In the genomic region with DNA sequence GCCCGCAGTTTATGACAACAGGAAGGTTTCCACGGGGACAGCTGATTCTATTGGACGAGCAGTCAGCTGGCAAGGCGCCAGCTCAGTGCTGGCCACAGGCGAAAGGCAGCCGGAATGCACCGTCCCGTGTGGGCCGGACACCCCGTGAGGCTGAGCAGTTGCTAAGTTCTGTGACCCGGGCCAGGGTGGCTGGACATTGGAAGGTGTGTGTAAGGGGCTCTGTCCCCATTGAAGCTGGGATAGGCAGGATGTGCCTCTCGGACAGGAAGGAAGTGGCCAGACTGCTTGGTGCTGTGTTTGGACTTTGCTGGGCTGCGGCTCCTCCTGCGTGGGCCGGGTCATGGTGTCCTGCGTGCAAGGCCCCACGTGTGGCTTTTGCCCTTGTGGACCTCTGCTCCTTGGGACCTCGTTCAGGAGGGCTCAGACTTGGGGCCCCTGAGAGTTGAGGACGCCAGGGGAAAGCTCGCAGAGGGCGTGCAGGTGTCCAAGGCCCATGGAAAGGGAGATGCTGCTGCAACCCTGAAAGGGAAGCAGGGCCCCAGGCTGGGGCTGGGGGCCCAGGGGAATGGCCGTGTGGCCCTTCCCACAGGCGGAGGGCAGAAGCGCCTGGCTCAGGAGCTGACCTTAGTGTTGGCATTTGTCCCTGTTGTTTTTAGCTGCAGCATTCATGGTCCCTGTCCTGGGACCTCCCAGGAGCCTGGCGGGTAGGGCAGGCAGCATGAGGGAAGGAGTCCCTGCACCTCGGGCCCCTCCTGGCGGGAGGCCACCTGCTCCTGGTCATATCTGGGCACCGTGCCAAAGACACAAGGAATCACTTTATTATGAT, we compare ENCODE assay signal across 8 cellular contexts. TPM values are rescaled to one million over a fixed set of nuclear protein-coding genes. Genes with fewer than 3 reads are reported as not detected.
DNase-seq lines count a peak whose midpoint lies in the region; ATAC-seq, FAIRE-seq and TF ChIP-seq lines count a peak whose summit lies in the region.

No MANE protein-coding gene starts in this region.

- H3K9me3 Mint-ChIP-seq in astrocyte (ENCODE audit: unreplicated experiment): no peaks in the 10 kb centered on the region

- ATAC-seq in GM21737 (IDR thresholded peaks at IDR 0.05; ENCODE audit: unreplicated experiment) (no peak), HG03378 (IDR thresholded peaks at IDR 0.05; ENCODE audit: unreplicated experiment) (no peak), HG03521 (IDR thresholded peaks at IDR 0.05; ENCODE audit: unreplicated experiment) (no peak)

- peak overlapping the region; percentile 89 for H3K27ac Mint-ChIP-seq in astrocyte (ENCODE audit: unreplicated experiment)

- H4K20me1 ChIP-seq in astrocyte (ENCODE audit: insufficient read depth, low read length) (peaks cover 85% of the 10 kb centered on the region), keratinocyte (ENCODE audit: control insufficient read depth, extremely low read depth, insufficient read depth, low read length) (peaks cover 6% of the 10 kb centered on the region)

- dilution Hi-C loops in keratinocyte (cut with MboI; ENCODE audit: extremely low pct_ligation_motif_present, low sequenced_read_pairs): no loop called here

- H3K4me3 ChIP-seq in astrocyte (ENCODE audit: insufficient read depth, low read depth, low read length) (no peak overlapping the region), keratinocyte (ENCODE audit: control insufficient read depth in 2 of 3, extremely low read depth in 1 of 3, insufficient read depth in 2 of 3, low read depth in 1 of 3, low read length in 3 of 3) (no peak overlapping the region), stomach smooth muscle (ENCODE audit: low read length in 2 of 2) (peak overlapping the region; percentile 42 to 59)

- FAIRE-seq in HTR-8/SVneo (lab: Jason Lieb, UNC) (peak; percentile 62), astrocyte (lab: Jason Lieb, UNC) (no peak), keratinocyte (lab: Jason Lieb, UNC) (no peak)

- no peaks in the 10 kb centered on the region for H3K9me3 ChIP-seq in astrocyte (ENCODE audit: insufficient read depth, low read depth, low read length)
- no peaks in the 10 kb centered on the region for H3K9me3 ChIP-seq in keratinocyte (ENCODE audit: control insufficient read depth, low read depth, low read length)
- H3K9me3 ChIP-seq in stomach smooth muscle (ENCODE audit: control insufficient read depth in 2 of 2, low read length in 2 of 2): no peaks in the 10 kb centered on the region

- H2AFZ ChIP-seq in astrocyte (ENCODE audit: low read depth, low read length) (no peak overlapping the region), keratinocyte (ENCODE audit: control insufficient read depth, low read length) (no peak overlapping the region)

- H3K9me1 ChIP-seq in keratinocyte (ENCODE audit: control insufficient read depth, extremely low read depth, insufficient read depth, low read length): peaks cover 6% of the 10 kb centered on the region

- H3K4me3 Mint-ChIP-seq in astrocyte (ENCODE audit: unreplicated experiment): peak overlapping the region; percentile 2

- TF ChIP-seq CTCF in astrocyte (IDR thresholded peaks at IDR 0.05; ENCODE audit: insufficient read depth, low read depth, low read length): no peak
- no peak for TF ChIP-seq CTCF in keratinocyte (optimal IDR thresholded peaks at IDR 0.05 in 1 of 3, IDR thresholded peaks at IDR 0.05 in 1 of 3, conservative IDR thresholded peaks at IDR 0.05 in 1 of 3; ENCODE audit: extremely low read depth in 1 of 3, insufficient read depth in 2 of 3, low read length in 3 of 3)

- H3K9ac ChIP-seq in astrocyte (ENCODE audit: low read length): peak overlapping the region; percentile 56
- peak overlapping the region; percentile 79 for H3K9ac ChIP-seq in keratinocyte (ENCODE audit: control insufficient read depth, extremely low read depth, insufficient read depth, low read length)
- H3K9ac ChIP-seq in stomach smooth muscle (ENCODE audit: low read length in 2 of 2): peak overlapping the region in 1 of 2 donors; percentile 47

- peaks cover 35% of the 10 kb centered on the region for H3K4me1 Mint-ChIP-seq in astrocyte (ENCODE audit: low read depth, unreplicated experiment)

- H3K79me2 ChIP-seq in astrocyte (ENCODE audit: insufficient read depth, low read length): peaks cover 99% of the 10 kb centered on the region
- H3K79me2 ChIP-seq in keratinocyte (ENCODE audit: control insufficient read depth, insufficient read depth, low read length): peaks cover 98% of the 10 kb centered on the region

- peaks cover 60% of the 10 kb centered on the region for H3K4me1 ChIP-seq in astrocyte (ENCODE audit: insufficient read depth, low read length)
- peaks cover 74% of the 10 kb centered on the region for H3K4me1 ChIP-seq in keratinocyte (ENCODE audit: control insufficient read depth, extremely low read depth, insufficient read depth, low read length)
- peaks cover 88% of the 10 kb centered on the region for H3K4me1 ChIP-seq in stomach smooth muscle (ENCODE audit: control insufficient read depth, insufficient read depth, low read length)

- H3K4me2 ChIP-seq in astrocyte (ENCODE audit: low read length): peak overlapping the region; percentile 62
- H3K4me2 ChIP-seq in keratinocyte (ENCODE audit: control insufficient read depth, extremely low read depth, insufficient read depth, low read depth, low read length): peak overlapping the region; percentile 91

- peak overlapping the region; percentile 59 for H3K27ac ChIP-seq in astrocyte (ENCODE audit: low read depth, low read length)
- peak overlapping the region; percentile 86 for H3K27ac ChIP-seq in keratinocyte (ENCODE audit: control insufficient read depth, insufficient read depth, low read length)
- H3K27ac ChIP-seq in stomach smooth muscle (ENCODE audit: low read length): peak overlapping the region; percentile 74

- H3K27me3 ChIP-seq in astrocyte (ENCODE audit: insufficient read depth, low read length) (no peaks in the 10 kb centered on the region), keratinocyte (ENCODE audit: control insufficient read depth, extremely low read depth, insufficient read depth, low read length) (no peaks in the 10 kb centered on the region), stomach smooth muscle (ENCODE audit: control insufficient read depth in 1 of 2, insufficient read depth in 2 of 2, low read length in 2 of 2) (no peaks in the 10 kb centered on the region)

- no peaks in the 10 kb centered on the region for H3K27me3 Mint-ChIP-seq in astrocyte (ENCODE audit: low read depth, unreplicated experiment)

- no peaks in the 10 kb centered on the region for H3K36me3 ChIP-seq in astrocyte (ENCODE audit: insufficient read depth, low read length)
- H3K36me3 ChIP-seq in keratinocyte (ENCODE audit: control insufficient read depth in 2 of 2, extremely low read depth in 1 of 2, insufficient read depth in 2 of 2, low read length in 2 of 2): peaks cover 9 to 10% of the 10 kb centered on the region in 2 experiments
- no peaks in the 10 kb centered on the region for H3K36me3 ChIP-seq in stomach smooth muscle (ENCODE audit: control insufficient read depth in 2 of 2, insufficient read depth in 2 of 2, low read length in 2 of 2)

- H3K36me3 Mint-ChIP-seq in astrocyte (ENCODE audit: low read depth, unreplicated experiment): peaks cover 3% of the 10 kb centered on the region

- DNase-seq in HTR-8/SVneo (ENCODE audit: insufficient read length, low spot score) (no peak), astrocyte (ENCODE audit: low read depth) (peak; percentile 68), keratinocyte (ENCODE audit: low read depth, low spot score) (no peak), SKM-1 (lab: John Stamatoyannopoulos, UW; ENCODE audit: unreplicated experiment) (no peak)

RNA-seq across cellular contexts. Expression of gene BAIAP2, which starts 10.0 kb away (rescaled TPM):
- total RNA-seq in astrocyte: 43.3 and 51.4 TPM in 2 replicates
- 48.9 to 74.4 TPM (median 56.7 TPM) in 3 replicates for polyA plus RNA-seq in keratinocyte
- 102 TPM for polyA plus RNA-seq in keratinocyte (2011; ENCODE audit: low read depth)
- polyA plus RNA-seq in keratinocyte (2011; cell fraction: cytosol; rRNA removed): 30.3 and 63.1 TPM in 2 replicates
- polyA plus RNA-seq in keratinocyte (2011; cell fraction: nucleus; rRNA removed): 87.9 and 109 TPM in 2 replicates
- polyA plus RNA-seq in keratinocyte (2012; ENCODE audit: low replicate concordance): 66.3 and 124 TPM in 2 replicates
- 44.6 to 102 TPM (median 54.9 TPM) in 3 replicates for polyA minus RNA-seq in keratinocyte
- polyA minus RNA-seq in keratinocyte (2011; cell fraction: cytosol; rRNA and poly(A)+ RNA removed): 94.8 TPM
- polyA minus RNA-seq in keratinocyte (2011; cell fraction: nucleus; rRNA and poly(A)+ RNA removed): 66.4 and 99.6 TPM in 2 replicates

RNA-seq across cellular contexts. Expression of gene CHMP6, which starts 53.3 kb away (rescaled TPM):
- total RNA-seq in astrocyte: 16.8 and 19.0 TPM in 2 replicates
- polyA plus RNA-seq in keratinocyte: 14.5 to 26.7 TPM (median 20.9 TPM) in 3 replicates
- 18.9 TPM for polyA plus RNA-seq in keratinocyte (2011; ENCODE audit: low read depth)
- polyA plus RNA-seq in keratinocyte (2011; cell fraction: cytosol; rRNA removed): 12.8 and 20.2 TPM in 2 replicates
- 12.8 and 15.0 TPM in 2 replicates for polyA plus RNA-seq in keratinocyte (2011; cell fraction: nucleus; rRNA removed)
- 5.6 and 22.8 TPM in 2 replicates for polyA plus RNA-seq in keratinocyte (2012; ENCODE audit: low replicate concordance)
- 7.6 to 13.2 TPM (median 10.2 TPM) in 3 replicates for polyA minus RNA-seq in keratinocyte
- 19.2 TPM for polyA minus RNA-seq in keratinocyte (2011; cell fraction: cytosol; rRNA and poly(A)+ RNA removed)
- 8.2 and 9.0 TPM in 2 replicates for polyA minus RNA-seq in keratinocyte (2011; cell fraction: nucleus; rRNA and poly(A)+ RNA removed)

Comparison
In these comparisons a context has a peak if more than half of its experiments do, and no peak if none do; other contexts are left out.
1. H3K4me3 ChIP-seq: peak in stomach smooth muscle (2 of 2); none in astrocyte (single experiment) and keratinocyte (0 of 3).
2. Peak in every context shown above with its lines, with median percentiles within 50 percentile points of each other: H3K27ac ChIP-seq.